10 cellular contexts compared by ENCODE assay signal in genomic region chr10:6583447-6583846, GRCh38. TPM values are rescaled to one million over a fixed set of nuclear protein-coding genes. Genes with fewer than 3 reads are reported as not detected.
A peak's percentile ranks its signal among the peaks of the same experiment; 100 is the strongest.
DNase-seq lines count a peak whose midpoint lies in the region; ATAC-seq and TF ChIP-seq lines count a peak whose summit lies in the region.
"Had no signal": no experiment of that assay in that cellular context is flagged by ENCODE, and none has a peak within 500 bp of the region (broad histone marks: within the 10 kb centered on the region; RNA-seq: fewer than 3 reads in every experiment).

No MANE protein-coding gene starts in this region.

- H3K27ac ChIP-seq in body of pancreas, result no peak overlapping the region
- H3K27ac ChIP-seq: testis had no signal

- H3K4me1 Mint-ChIP-seq in T-helper 17 cell, result peaks cover 51% of the 10 kb centered on the region
- H3K4me1 Mint-ChIP-seq in activated T-cell treated with anti-CD3 and anti-CD28 coated beads, Interleukin-2, amount 50 U/mL, for 4 hours (ENCODE audit: low read depth), result peaks cover 62% of the 10 kb centered on the region
- H3K4me1 Mint-ChIP-seq in naive thymus-derived CD8-positive, alpha-beta T cell, result peaks cover 29 to 69% (median 58%) of the 10 kb centered on the region in 4 donors

- no peaks in the 10 kb centered on the region for H3K27me3 Mint-ChIP-seq in T-helper 17 cell
- no peaks in the 10 kb centered on the region for H3K27me3 Mint-ChIP-seq in activated T-cell treated with anti-CD3 and anti-CD28 coated beads, Interleukin-2, amount 50 U/mL, for 4 hours (ENCODE audit: low read depth)
- H3K27me3 Mint-ChIP-seq in naive thymus-derived CD8-positive, alpha-beta T cell, result peaks cover 0 to 5% (median 0%) of the 10 kb centered on the region in 5 donors

- H3K36me3 ChIP-seq in body of pancreas (replicated peaks in 1 of 2; ENCODE audit: insufficient read depth in 1 of 2, low read depth in 2 of 2), result no peaks in the 10 kb centered on the region

- intact Hi-C loops in body of pancreas (cut with DNase I), result no loop called here

- no peak for TF ChIP-seq CTCF in body of pancreas (IDR thresholded peaks at IDR 0.05)

- in situ Hi-C loops in ACHN (cut with HindIII; ENCODE audit: low pct_ligation_motif_present, low pct_unique_long_range_greater_than_20kb, low sequenced_read_pairs), result no loop called here

- POLR2A ChIA-PET in naive thymus-derived CD8-positive, alpha-beta T cell (lab: Charles Lee), result interaction anchor here (0.8 to 9.0 kb wide), 4 partner anchors 15 to 53 kb away, joined by 3 to 350 read pairs (median 4); no protein-coding TSS in a partner anchor

- no peak for TF ChIP-seq POLR2A in body of pancreas (IDR thresholded peaks at IDR 0.05)

- H3K27me3 ChIP-seq in body of pancreas, result no peaks in the 10 kb centered on the region
- H3K27me3 ChIP-seq: testis had no signal

- ATAC-seq in T-helper 17 cell (peak; percentile 46), body of pancreas (no peak), GM19467 (IDR thresholded peaks at IDR 0.05; ENCODE audit: unreplicated experiment) (no peak)
- peak; percentile 2 to 4 for ATAC-seq in activated T-cell treated with anti-CD3 and anti-CD28 coated beads, Interleukin-2, amount 50 U/mL, for 4 hours
- peak; percentile 29 to 48 for ATAC-seq in naive thymus-derived CD8-positive, alpha-beta T cell

- H3K4me1 ChIP-seq in body of pancreas, result peaks cover 11% of the 10 kb centered on the region
- H3K4me1 ChIP-seq: testis had no signal

- H3K9me3 Mint-ChIP-seq in activated T-cell treated with anti-CD3 and anti-CD28 coated beads, Interleukin-2, amount 50 U/mL, for 4 hours, result no peaks in the 10 kb centered on the region
- H3K9me3 Mint-ChIP-seq in naive thymus-derived CD8-positive, alpha-beta T cell, result no peaks in the 10 kb centered on the region

- peak overlapping the region; percentile 94 for H3K4me3 Mint-ChIP-seq in T-helper 17 cell
- peak overlapping the region; percentile 95 for H3K4me3 Mint-ChIP-seq in activated T-cell treated with anti-CD3 and anti-CD28 coated beads, Interleukin-2, amount 50 U/mL, for 4 hours
- peak overlapping the region; percentile 90 to 97 (median 94) for H3K4me3 Mint-ChIP-seq in naive thymus-derived CD8-positive, alpha-beta T cell

- WGBS in body of pancreas, 2 donors, result 74 to 88% methylated on average over 10 of the region's 10 CpGs

- DNase-seq in T-helper 17 cell (no peak), body of pancreas (no peak), ACHN (no peak), NCI-H1930 (lab: John Stamatoyannopoulos, UW) (no peak)
- peak; percentile 84 for DNase-seq in activated T-cell treated with anti-CD3 and anti-CD28 coated beads, Interleukin-2, amount 50 U/mL, for 4 hours
- peak in 8 of 10 donors; percentile 53 to 78 (median 68) for DNase-seq in naive thymus-derived CD8-positive, alpha-beta T cell
- peak; percentile 65 for DNase-seq in stimulated activated CD8-positive, alpha-beta memory T cell treated with anti-CD3 and anti-CD28 coated beads, Interleukin-7, amount 100 ng/mL, for 1 hour (ENCODE audit: low read depth in 2 of 2)
- DNase-seq: testis had no signal

- H3K36me3 Mint-ChIP-seq in T-helper 17 cell (ENCODE audit: low read depth), result peaks cover 8% of the 10 kb centered on the region
- peaks cover 40% of the 10 kb centered on the region for H3K36me3 Mint-ChIP-seq in activated T-cell treated with anti-CD3 and anti-CD28 coated beads, Interleukin-2, amount 50 U/mL, for 4 hours (ENCODE audit: insufficient read depth)
- peaks cover 29 to 55% (median 41%) of the 10 kb centered on the region in 3 donors for H3K36me3 Mint-ChIP-seq in naive thymus-derived CD8-positive, alpha-beta T cell

- no peak overlapping the region for H3K4me3 ChIP-seq in body of pancreas
- H3K4me3 ChIP-seq: lung, testis had no signal

- no peaks in the 10 kb centered on the region for H3K9me3 ChIP-seq in T-helper 17 cell (ENCODE audit: control insufficient read depth, low read length, poor library complexity, severe bottlenecking)
- H3K9me3 ChIP-seq in body of pancreas, result no peaks in the 10 kb centered on the region
- H3K9me3 ChIP-seq: testis had no signal

- H3K27ac Mint-ChIP-seq in T-helper 17 cell, result peak overlapping the region; percentile 87
- peak overlapping the region; percentile 94 to 99 (median 97) for H3K27ac Mint-ChIP-seq in naive thymus-derived CD8-positive, alpha-beta T cell

RNA-seq across cellular contexts. Expression of gene PRKCQ, which starts 3.4 kb away (rescaled TPM):
- total RNA-seq in T-helper 17 cell (10 to 100 TPM; 66.3 to 70.0 TPM), body of pancreas (1 to 10 TPM in 1 of 2 donors, under 1 TPM in 1; 0.33 to 6.0 TPM)
- total RNA-seq in activated T-cell treated with anti-CD3 and anti-CD28 coated beads, Interleukin-2, amount 50 U/mL, for 4 hours, result 10 to 100 TPM; 21.4 to 26.2 (median 22.3) TPM
- total RNA-seq in naive thymus-derived CD8-positive, alpha-beta T cell, result 10 to 100 TPM; 59.3 to 60.0 TPM
- 10 to 100 TPM; 30.9 to 51.6 (median 37.6) TPM for polyA plus RNA-seq in naive thymus-derived CD8-positive, alpha-beta T cell

Comparison
In these comparisons a context has a peak if more than half of its experiments do, and no peak if none do; other contexts are left out.
1. ATAC-seq: peak in T-helper 17 cell (single experiment), activated T-cell treated with anti-CD3 and anti-CD28 coated beads, Interleukin-2, amount 50 U/mL, for 4 hours (2 of 2) and naive thymus-derived CD8-positive, alpha-beta T cell (2 of 2); none in body of pancreas (single experiment) and GM19467 (single experiment).
2. DNase-seq: peak in activated T-cell treated with anti-CD3 and anti-CD28 coated beads, Interleukin-2, amount 50 U/mL, for 4 hours (single experiment), naive thymus-derived CD8-positive, alpha-beta T cell (8 of 10) and stimulated activated CD8-positive, alpha-beta memory T cell treated with anti-CD3 and anti-CD28 coated beads, Interleukin-7, amount 100 ng/mL, for 1 hour (2 of 2); none in T-helper 17 cell (0 of 3), body of pancreas (0 of 4), ACHN (single experiment) and NCI-H1930 (0 of 2).
3. Peak in every context shown above with its lines, with median percentiles within 50 percentile points of each other: H3K4me3 Mint-ChIP-seq.